26 cellular contexts compared by ENCODE assay signal in genomic region chr9:132503116-132503515, GRCh38.
DNase-seq lines count a peak whose midpoint lies in the region; ATAC-seq and TF ChIP-seq lines count a peak whose summit lies in the region.
"Had no signal": no experiment of that assay in that cellular context is flagged by ENCODE, and none has a peak within 500 bp of the region (broad histone marks: within the 10 kb centered on the region; RNA-seq: fewer than 3 reads in every experiment).

No MANE protein-coding gene starts in this region.

- H3K4me1 ChIP-seq in neural progenitor cell = peaks cover 31% of the 10 kb centered on the region
- H3K4me1 ChIP-seq in osteoblast (ENCODE audit: insufficient read depth, low read length) = no peaks in the 10 kb centered on the region
- H3K4me1 ChIP-seq: A549 had no signal

- H3F3A ChIP-seq in neural progenitor cell (ENCODE audit: low read depth) = peaks cover 20% of the 10 kb centered on the region

- ATAC-seq in activated naive CD8-positive, alpha-beta T cell treated with anti-CD3 and anti-CD28 coated beads, Interleukin-2, amount 50 U/mL, for 24 hours = no peak
- ATAC-seq in GM18868 (IDR thresholded peaks at IDR 0.05; ENCODE audit: unreplicated experiment) = no peak
- ATAC-seq: A549, GM12878 had no signal

- no peaks in the 10 kb centered on the region for H3K9me3 Mint-ChIP-seq in activated naive CD8-positive, alpha-beta T cell treated with anti-CD3 and anti-CD28 coated beads, Interleukin-2, amount 50 U/mL, for 24 hours
- H3K9me3 Mint-ChIP-seq in activated naive CD8-positive, alpha-beta T cell treated with anti-CD3 and anti-CD28 coated beads for 36 hours = no peaks in the 10 kb centered on the region
- no peaks in the 10 kb centered on the region for H3K9me3 Mint-ChIP-seq in neural progenitor cell
- H3K9me3 Mint-ChIP-seq: CD14-positive monocyte; CD4-positive, CD25-positive, alpha-beta regulatory T cell; CD8-positive, alpha-beta memory T cell had no signal

- H3K36me3 ChIP-seq in neural progenitor cell = no peaks in the 10 kb centered on the region
- no peaks in the 10 kb centered on the region for H3K36me3 ChIP-seq in osteoblast (ENCODE audit: insufficient read depth, low read length)
- H3K36me3 ChIP-seq: BLaER1 had no signal

- H4K20me1 ChIP-seq in neural progenitor cell (ENCODE audit: low read depth) = no peaks in the 10 kb centered on the region
- H4K20me1 ChIP-seq in osteoblast (ENCODE audit: insufficient read depth, low read length) = no peaks in the 10 kb centered on the region
- H4K20me1 ChIP-seq: BLaER1 had no signal

- no peaks in the 10 kb centered on the region for H3K36me3 Mint-ChIP-seq in activated naive CD8-positive, alpha-beta T cell treated with anti-CD3 and anti-CD28 coated beads, Interleukin-2, amount 50 U/mL, for 24 hours (ENCODE audit: low read depth)
- no peaks in the 10 kb centered on the region for H3K36me3 Mint-ChIP-seq in activated naive CD8-positive, alpha-beta T cell treated with anti-CD3 and anti-CD28 coated beads for 36 hours
- peaks cover 5% of the 10 kb centered on the region for H3K36me3 Mint-ChIP-seq in neural progenitor cell
- H3K36me3 Mint-ChIP-seq: CD14-positive monocyte; CD4-positive, alpha-beta memory T cell; CD4-positive, CD25-positive, alpha-beta regulatory T cell; CD8-positive, alpha-beta memory T cell had no signal

- no peak overlapping the region for H3K4me3 Mint-ChIP-seq in activated naive CD8-positive, alpha-beta T cell treated with anti-CD3 and anti-CD28 coated beads, Interleukin-2, amount 50 U/mL, for 24 hours
- H3K4me3 Mint-ChIP-seq in activated naive CD8-positive, alpha-beta T cell treated with anti-CD3 and anti-CD28 coated beads for 36 hours = no peak overlapping the region
- H3K4me3 Mint-ChIP-seq in neural progenitor cell = no peak overlapping the region
- H3K4me3 Mint-ChIP-seq: B cell; CD4-positive, alpha-beta memory T cell; CD4-positive, CD25-positive, alpha-beta regulatory T cell; CD8-positive, alpha-beta memory T cell had no signal

- peaks cover 26% of the 10 kb centered on the region for H3K27me3 Mint-ChIP-seq in activated naive CD8-positive, alpha-beta T cell treated with anti-CD3 and anti-CD28 coated beads, Interleukin-2, amount 50 U/mL, for 24 hours
- H3K27me3 Mint-ChIP-seq in activated naive CD8-positive, alpha-beta T cell treated with anti-CD3 and anti-CD28 coated beads for 36 hours = peaks cover 52% of the 10 kb centered on the region
- H3K27me3 Mint-ChIP-seq in neural progenitor cell (ENCODE audit: insufficient read depth, low read depth) = peaks cover 22% of the 10 kb centered on the region

- peak overlapping the region; percentile 32 for H3K27ac Mint-ChIP-seq in activated naive CD8-positive, alpha-beta T cell treated with anti-CD3 and anti-CD28 coated beads, Interleukin-2, amount 50 U/mL, for 24 hours
- no peak overlapping the region for H3K27ac Mint-ChIP-seq in activated naive CD8-positive, alpha-beta T cell treated with anti-CD3 and anti-CD28 coated beads for 36 hours
- H3K27ac Mint-ChIP-seq in neural progenitor cell = peak overlapping the region; percentile 17
- H3K27ac Mint-ChIP-seq: B cell; CD4-positive, alpha-beta memory T cell; CD4-positive, CD25-positive, alpha-beta regulatory T cell had no signal

- H3K4me2 ChIP-seq in neural progenitor cell (no peak overlapping the region), osteoblast (ENCODE audit: insufficient read depth, low read length) (no peak overlapping the region)
- H3K4me2 ChIP-seq: A549, BLaER1 had no signal

- H3K27ac ChIP-seq in neural progenitor cell = no peak overlapping the region
- no peak overlapping the region for H3K27ac ChIP-seq in osteoblast (ENCODE audit: low read depth, low read length)
- H3K27ac ChIP-seq: 22Rv1, A549, BLaER1 had no signal

- no peaks in the 10 kb centered on the region for H3K4me1 Mint-ChIP-seq in activated naive CD8-positive, alpha-beta T cell treated with anti-CD3 and anti-CD28 coated beads, Interleukin-2, amount 50 U/mL, for 24 hours
- no peaks in the 10 kb centered on the region for H3K4me1 Mint-ChIP-seq in activated naive CD8-positive, alpha-beta T cell treated with anti-CD3 and anti-CD28 coated beads for 36 hours
- H3K4me1 Mint-ChIP-seq in neural progenitor cell = peaks cover 53% of the 10 kb centered on the region

- DNase-seq in activated naive CD8-positive, alpha-beta T cell treated with anti-CD3 and anti-CD28 coated beads, Interleukin-2, amount 50 U/mL, for 24 hours = no peak
- no peak for DNase-seq in activated naive CD8-positive, alpha-beta T cell treated with anti-CD3 and anti-CD28 coated beads for 36 hours
- no peak for DNase-seq in neural progenitor cell (ENCODE audit: low spot score)
- DNase-seq in osteoblast (ENCODE audit: insufficient read length, low spot score, missing footprints) = peak; percentile 54
- DNase-seq in HPDE6-E6E7 (ENCODE audit: extremely low spot score) = no peak
- no peak for DNase-seq in islet precursor cell
- DNase-seq: AML-193; C1 segment of cervical spinal cord; CD4-positive, alpha-beta memory T cell; CD4-positive, CD25-positive, alpha-beta regulatory T cell; CD8-positive, alpha-beta memory T cell; COR-L47; DMS 273 treated with DMSO at 0.1 percent for 48 hours; DMS153; DMS53; DMS79; DND-41; EL; GDM1 had no signal

- TF ChIP-seq CTCF in neural progenitor cell (IDR thresholded peaks at IDR 0.05) (no peak), osteoblast (IDR thresholded peaks at IDR 0.05; ENCODE audit: extremely low read depth, low read depth, low read length) (no peak)

- no peak overlapping the region for H2AFZ ChIP-seq in neural progenitor cell (replicated peaks)
- H2AFZ ChIP-seq in osteoblast (ENCODE audit: low read length) = no peak overlapping the region

- H3K27me3 ChIP-seq in neural progenitor cell = peaks cover 5% of the 10 kb centered on the region
- peaks cover 43% of the 10 kb centered on the region for H3K27me3 ChIP-seq in osteoblast (ENCODE audit: insufficient read depth, low read length)
- H3K27me3 ChIP-seq: BLaER1 had no signal

- H3K79me2 ChIP-seq in neural progenitor cell (ENCODE audit: low read depth) = no peaks in the 10 kb centered on the region
- H3K79me2 ChIP-seq in osteoblast (ENCODE audit: insufficient read depth, low read length) = no peaks in the 10 kb centered on the region

- H3K9me3 ChIP-seq in neural progenitor cell (ENCODE audit: low read depth) (no peaks in the 10 kb centered on the region), osteoblast (ENCODE audit: low read depth, low read length) (no peaks in the 10 kb centered on the region)
- H3K9me3 ChIP-seq: A549, BLaER1 had no signal

- no peak overlapping the region for H3K4me3 ChIP-seq in neural progenitor cell
- H3K4me3 ChIP-seq in osteoblast (ENCODE audit: insufficient read depth, low read length) = no peak overlapping the region
- H3K4me3 ChIP-seq: A549, BLaER1, GM12878 had no signal

- no peak overlapping the region for H3K9ac ChIP-seq in neural progenitor cell
- H3K9ac ChIP-seq: BLaER1 had no signal
